In the genomic region with DNA sequence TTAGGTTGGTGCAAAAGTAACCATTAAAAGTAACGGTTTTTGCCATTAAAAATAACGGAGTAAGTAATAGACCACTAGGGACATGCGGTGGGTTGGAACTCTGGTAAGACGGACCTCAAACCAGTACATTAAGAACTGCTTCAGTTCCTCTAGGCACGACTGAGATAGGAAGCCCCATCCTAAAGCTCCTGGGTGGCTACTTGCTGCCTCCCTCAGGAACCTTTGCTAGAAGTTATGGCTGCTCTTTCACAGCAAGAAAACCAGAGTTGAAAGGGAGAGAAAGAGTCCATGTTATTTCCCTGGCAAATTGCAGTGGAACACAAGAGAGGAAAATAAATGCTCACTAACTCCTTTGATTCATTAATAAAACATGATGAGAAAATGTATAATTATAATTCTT, we compare ENCODE assay signal across 22 cellular contexts. TPM values are rescaled to one million over a fixed set of nuclear protein-coding genes. Genes with fewer than 3 reads are reported as not detected.
DNase-seq lines count a peak whose midpoint lies in the region; ATAC-seq, FAIRE-seq and TF ChIP-seq lines count a peak whose summit lies in the region.
"Had no signal": no experiment of that assay in that cellular context is flagged by ENCODE, and none has a peak within 500 bp of the region (broad histone marks: within the 10 kb centered on the region; RNA-seq: fewer than 3 reads in every experiment).

No MANE protein-coding gene starts in this region.

- no peaks in the 10 kb centered on the region for H4K20me1 ChIP-seq in PC-3 (ENCODE audit: low read length)

- TF ChIP-seq CTCF in PC-3 (conservative IDR thresholded peaks at IDR 0.05; ENCODE audit: low read depth, low read length): 0 out of 2 replicates have a peak, but pooled peaks have one; percentile 11
- TF ChIP-seq CTCF in GM20000 (IDR thresholded peaks at IDR 0.05; ENCODE audit: extremely low read depth, missing control alignments): no peak
- no peak for TF ChIP-seq CTCF in kidney (IDR thresholded peaks at IDR 0.05; ENCODE audit: borderline replicate concordance, extremely low read depth, insufficient read depth)

- DNase-seq in DMS53 (lab: John Stamatoyannopoulos, UW) (peak; percentile 7), DMS53 treated with DMSO at 0.1 percent for 48 hours (lab: John Stamatoyannopoulos, UW; ENCODE audit: unreplicated experiment) (no peak), PC-3 (no peak), dermis blood vessel endothelial cell (peak; percentile 45), NCI-H82 (lab: John Stamatoyannopoulos, UW) (no peak), GM20000 (ENCODE audit: low spot score) (no peak), kidney (no peak)
- DNase-seq in stimulated activated naive CD8-positive, alpha-beta T cell treated with anti-CD3 and anti-CD28 coated beads, Interleukin-15, amount 100 ng/mL, for 72 hours: no peak
- DNase-seq: BE2C; Calu3; CD4-positive, alpha-beta memory T cell; DMS79; HCEC 1CT; NCI-H1092 treated with DMSO at 0.1 percent for 48 hours; NCI-H2227 treated with DMSO at 0.1 percent for 48 hours; NCI-H526; RPMI8226; T-helper 17 cell had no signal

- H3K4me1 ChIP-seq in PC-3 (ENCODE audit: insufficient read depth, low read length): 0 out of 2 replicates have a peak, but pooled peaks cover 4% of the 10 kb centered on the region
- H3K4me1 ChIP-seq in kidney (ENCODE audit: control insufficient read depth in 1 of 2, insufficient read depth in 1 of 2, low read depth in 1 of 2, low read length in 2 of 2): no peaks in the 10 kb centered on the region
- H3K4me1 ChIP-seq: BE2C had no signal

- H3K4me3 ChIP-seq in PC-3 (ENCODE audit: low read length) (no peak overlapping the region), kidney (ENCODE audit: low read length in 2 of 2) (no peak overlapping the region)

- no peaks in the 10 kb centered on the region for H3K4me1 Mint-ChIP-seq in stimulated activated naive CD8-positive, alpha-beta T cell treated with anti-CD3 and anti-CD28 coated beads, Interleukin-15, amount 100 ng/mL, for 72 hours
- H3K4me1 Mint-ChIP-seq: CD4-positive, alpha-beta memory T cell; T-helper 17 cell had no signal

- peak; percentile 45; the same call in 1 of the 2 replicates for ATAC-seq in PC-3
- no peak for ATAC-seq in stimulated activated naive CD8-positive, alpha-beta T cell treated with anti-CD3 and anti-CD28 coated beads, Interleukin-15, amount 100 ng/mL, for 72 hours
- ATAC-seq: T-helper 17 cell had no signal

- intact Hi-C loops in PC-3 (cut with micrococcal nuclease) (no loop called here), kidney (cut with DNase I) (no loop called here)

- POLR2A ChIA-PET in PC-3 (lab: Charles Lee; ENCODE audit: unreplicated experiment): no interaction called here

- H3K27ac ChIP-seq in PC-3 (ENCODE audit: low read length) (no peak overlapping the region), kidney (ENCODE audit: low read depth in 2 of 2, low read length in 2 of 2) (no peak overlapping the region)
- H3K27ac ChIP-seq: 22Rv1 had no signal

- no peaks in the 10 kb centered on the region for H3K9me3 Mint-ChIP-seq in stimulated activated naive CD8-positive, alpha-beta T cell treated with anti-CD3 and anti-CD28 coated beads, Interleukin-15, amount 100 ng/mL, for 72 hours

- FAIRE-seq in kidney (lab: Jason Lieb, UNC): no peak
- FAIRE-seq: G401.6, GM12892, GM19239 had no signal

- H2AFZ ChIP-seq in PC-3 (ENCODE audit: low read length): no peak overlapping the region

- H3K9me2 ChIP-seq in PC-3 (replicated peaks; ENCODE audit: low read length): no peaks in the 10 kb centered on the region

- H3K79me2 ChIP-seq in PC-3 (ENCODE audit: low read length): no peaks in the 10 kb centered on the region

- no TSS peak for BruUV-seq in PC-3 (replicated peaks; lab: Mats Ljungman, UMichigan)

- peaks cover 11% of the 10 kb centered on the region for H3K27me3 Mint-ChIP-seq in stimulated activated naive CD8-positive, alpha-beta T cell treated with anti-CD3 and anti-CD28 coated beads, Interleukin-15, amount 100 ng/mL, for 72 hours
- H3K27me3 Mint-ChIP-seq: T-helper 17 cell had no signal

- CTCF ChIA-PET in PC-3 (lab: Charles Lee): no interaction called here

- no peak overlapping the region for H3K4me2 ChIP-seq in PC-3 (ENCODE audit: low read length)

- H3K9ac ChIP-seq in PC-3 (ENCODE audit: low read length) (no peak overlapping the region), kidney (ENCODE audit: low read length in 2 of 2) (no peak overlapping the region)

- H3F3A ChIP-seq in PC-3 (ENCODE audit: low read length, unreplicated experiment): no peaks in the 10 kb centered on the region

- no peaks in the 10 kb centered on the region for H3K27me3 ChIP-seq in PC-3 (ENCODE audit: low read length)
- H3K27me3 ChIP-seq: BE2C had no signal

- no peaks in the 10 kb centered on the region for H3K9me3 ChIP-seq in PC-3 (ENCODE audit: low read length)
- no peaks in the 10 kb centered on the region for H3K9me3 ChIP-seq in kidney (ENCODE audit: control insufficient read depth in 1 of 2, low read length in 2 of 2)
- H3K9me3 ChIP-seq: BE2C had no signal

- H3K27ac Mint-ChIP-seq in stimulated activated naive CD8-positive, alpha-beta T cell treated with anti-CD3 and anti-CD28 coated beads, Interleukin-15, amount 100 ng/mL, for 72 hours: no peak overlapping the region
- H3K27ac Mint-ChIP-seq: CD4-positive, alpha-beta memory T cell; T-helper 17 cell had no signal

- H3K36me3 ChIP-seq in PC-3 (ENCODE audit: low read depth, low read length) (no peaks in the 10 kb centered on the region), kidney (ENCODE audit: control insufficient read depth in 1 of 2, insufficient read depth in 2 of 2, low read length in 2 of 2) (no peaks in the 10 kb centered on the region)
- H3K36me3 ChIP-seq: BE2C had no signal

- H3K4me3 Mint-ChIP-seq in stimulated activated naive CD8-positive, alpha-beta T cell treated with anti-CD3 and anti-CD28 coated beads, Interleukin-15, amount 100 ng/mL, for 72 hours: no peak overlapping the region
- H3K4me3 Mint-ChIP-seq: CD4-positive, alpha-beta memory T cell; T-helper 17 cell had no signal

RNA-seq across cellular contexts. Expression of a gene that starts 47.6 kb away (rescaled TPM):
- total RNA-seq in PC-3 (2014; rRNA removed) (4.8 and 7.5 TPM in 2 replicates), dermis blood vessel endothelial cell (191 and 255 TPM in 2 replicates), kidney (19.3 TPM)
- 1.4 TPM for polyA plus RNA-seq in kidney (ENCODE audit: insufficient read depth, low read depth, low replicate concordance)

Comparison
In these comparisons a context has a peak if more than half of its experiments do, and no peak if none do; other contexts are left out.
1. DNase-seq: peak in DMS53 (single experiment) and dermis blood vessel endothelial cell (single experiment); none in DMS53 treated with DMSO at 0.1 percent for 48 hours (single experiment), PC-3 (single experiment), NCI-H82 (single experiment), GM20000 (single experiment), stimulated activated naive CD8-positive, alpha-beta T cell treated with anti-CD3 and anti-CD28 coated beads, Interleukin-15, amount 100 ng/mL, for 72 hours (0 of 2) and kidney (single experiment).